ENCODE assay signal across 1 cellular context in genomic region chr6:24774696-24775519, GRCh38.
TF ChIP-seq lines count a peak whose summit lies in the region.

Gene GMNN (plus strand): TSS chr6:24774937. CDS start chr6:24777247, 2,310 bp downstream.

TF ChIP-seq in K562, 482 proteins besides CTCF, POLR2A, EP300 and RAD21 (continued from another document and continues in another):
- TF ChIP-seq E2F6 (IDR thresholded peaks at IDR 0.05; ENCODE audit: borderline replicate concordance in 1 of 2, extremely low read depth in 1 of 2, insufficient read depth in 1 of 2, insufficient read length in 1 of 2, low read depth in 1 of 2, low read length in 1 of 2, poor library complexity in 1 of 2, severe bottlenecking in 1 of 2) (peak; percentile 92 to 93), ZNF217 (CRISPR knock-in tag; IDR thresholded peaks at IDR 0.05) (no peak), GTF2F1 (IDR thresholded peaks at IDR 0.05; ENCODE audit: low read depth, low read length) (0 out of 2 replicates have a peak, but pooled peaks have one; percentile 58), PRPF4 (IDR thresholded peaks at IDR 0.05; ENCODE audit: insufficient read depth, low read depth, low read length, poor library complexity, severe bottlenecking) (peak; percentile 53), RBBP5 (IDR thresholded peaks at IDR 0.05; ENCODE audit: borderline replicate concordance, insufficient read depth, low read length, poor library complexity, severe bottlenecking) (peak; percentile 97), PCBP1 (IDR thresholded peaks at IDR 0.05; ENCODE audit: low read depth, low read length, poor library complexity, severe bottlenecking) (peak; percentile 85), RFX1 (IDR thresholded peaks at IDR 0.05) (no peak), DPF2 (IDR thresholded peaks at IDR 0.05) (0 out of 2 replicates have a peak, but pooled peaks have one; percentile 70), CBFA2T3 (IDR thresholded peaks at IDR 0.05) (peak; percentile 13; the same call in 1 of the 2 replicates), CHD1 (IDR thresholded peaks at IDR 0.05; ENCODE audit: low read length) (peak; percentile 100), SP1 (CRISPR knock-in tag; IDR thresholded peaks at IDR 0.05) (peak; percentile 96), USF1 (CRISPR knock-in tag; IDR thresholded peaks at IDR 0.05) (peak; percentile 92), ZNF224 (CRISPR knock-in tag; IDR thresholded peaks at IDR 0.05) (no peak), SRSF9 (IDR thresholded peaks at IDR 0.05; ENCODE audit: borderline replicate concordance, low read depth, low read length) (no peak), SMAD3 (CRISPR knock-in tag; conservative IDR thresholded peaks at IDR 0.05) (no peak; the same call in 1 of the 2 replicates), ZNF324 (CRISPR knock-in tag; IDR thresholded peaks at IDR 0.05) (no peak), SPI1 (IDR thresholded peaks at IDR 0.05; ENCODE audit: borderline replicate concordance, low read depth, low read length) (peak; percentile 70), CBX3 (IDR thresholded peaks at IDR 0.05; ENCODE audit: borderline replicate concordance in 1 of 2, low read length in 2 of 2) (peak in 1 of 2 experiments; percentile 2; a peak in 1 of 3 replicates), ID3 (CRISPR knock-in tag; IDR thresholded peaks at IDR 0.05) (no peak), ID3 (tag; IDR thresholded peaks at IDR 0.05) (peak; percentile 47), BRF2 (IDR thresholded peaks at IDR 0.05; ENCODE audit: borderline replicate concordance, insufficient read depth, insufficient read length) (no peak), ELF2 (CRISPR knock-in tag; IDR thresholded peaks at IDR 0.05) (no peak), ARID1B (IDR thresholded peaks at IDR 0.05) (peak; percentile 55; the same call in 1 of the 2 replicates), FOXJ2 (tag; IDR thresholded peaks at IDR 0.05) (0 out of 2 replicates have a peak, but pooled peaks have one; percentile 70), KAT7 (CRISPR knock-in tag; IDR thresholded peaks at IDR 0.05; ENCODE audit: borderline replicate concordance) (0 out of 2 replicates have a peak, but pooled peaks have one; percentile 67), CEBPZ (IDR thresholded peaks at IDR 0.05; ENCODE audit: borderline replicate concordance, low read depth, low read length) (peak; percentile 13; the same call in 1 of the 2 replicates), MCM3 (IDR thresholded peaks at IDR 0.05) (no peak), ETS1 (conservative IDR thresholded peaks at IDR 0.05; ENCODE audit: control insufficient read depth, low read depth, low read length) (peak; percentile 67; the same call in 1 of the 2 replicates), ATF6 (CRISPR knock-in tag; IDR thresholded peaks at IDR 0.05) (peak; percentile 72; the same call in 1 of the 2 replicates), FIP1L1 (IDR thresholded peaks at IDR 0.05; ENCODE audit: low read depth, low read length, poor library complexity, severe bottlenecking) (peak; percentile 89), E2F3 (CRISPR knock-in tag; IDR thresholded peaks at IDR 0.05) (peak; percentile 97), ZNF707 (CRISPR knock-in tag; conservative IDR thresholded peaks at IDR 0.05) (no peak), U2AF1 (optimal IDR thresholded peaks at IDR 0.05; ENCODE audit: low read depth, low read length) (no peak), SMAD1 (IDR thresholded peaks at IDR 0.05; ENCODE audit: low read depth, low read length, partially characterized antibody) (peak; percentile 75), TAF7 (tag; IDR thresholded peaks at IDR 0.05) (peak; percentile 95), THRAP3 (IDR thresholded peaks at IDR 0.05; ENCODE audit: borderline replicate concordance) (no peak), SIX5 (IDR thresholded peaks at IDR 0.05; ENCODE audit: borderline replicate concordance in 1 of 2, insufficient read depth in 1 of 2, low read depth in 1 of 2, low read length in 2 of 2) (no peak), TEAD1 (CRISPR knock-in tag; IDR thresholded peaks at IDR 0.05) (peak; percentile 9 to 63; a peak in 1 of 4 replicates), ZHX1 (conservative IDR thresholded peaks at IDR 0.05; ENCODE audit: low read length) (no peak), STAG1 (CRISPR knock-in tag; IDR thresholded peaks at IDR 0.05; ENCODE audit: borderline replicate concordance) (no peak), NFE2 (IDR thresholded peaks at IDR 0.05; ENCODE audit: low read depth) (0 out of 2 replicates have a peak, but pooled peaks have one; percentile 1), PATZ1 (CRISPR knock-in tag; IDR thresholded peaks at IDR 0.05; ENCODE audit: borderline replicate concordance) (no peak)
